Comparison of ENCODE assay signal across 18 cellular contexts in the genomic region with DNA sequence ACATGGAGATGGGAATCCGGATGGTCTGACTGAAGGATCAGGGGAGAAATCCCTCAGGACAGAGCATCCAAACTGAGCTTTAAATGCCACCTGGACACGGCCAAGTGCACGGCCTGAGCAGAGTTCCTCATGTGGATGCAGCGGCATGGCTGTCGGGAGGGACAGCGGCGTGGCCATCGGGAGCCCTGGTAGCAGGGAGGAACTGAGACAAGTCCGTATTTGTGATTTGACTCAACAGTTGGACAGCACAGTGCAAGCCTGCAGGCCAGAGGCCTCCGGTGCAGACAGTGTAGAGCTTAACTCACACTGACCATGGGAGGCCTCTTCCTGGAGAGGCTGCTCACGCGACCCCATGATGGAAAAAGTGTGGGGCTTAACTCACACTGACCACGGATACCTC.
A peak's percentile ranks its signal among the peaks of the same experiment; 100 is the strongest.
DNase-seq lines count a peak whose midpoint lies in the region; ATAC-seq and TF ChIP-seq lines count a peak whose summit lies in the region.
"Had no signal": no experiment of that assay in that cellular context is flagged by ENCODE, and none has a peak within 500 bp of the region (broad histone marks: within the 10 kb centered on the region; RNA-seq: fewer than 3 reads in every experiment).

No MANE protein-coding gene starts in this region.

- POLR2A ChIA-PET in A673 (lab: Charles Lee; ENCODE audit: low non-redundant PET): no interaction called here

- 93 to 98% (median 95%) methylated on average over 11 to 13 of the region's 13 CpGs for WGBS in adrenal gland, 4 donors
- no CpG with 5 or more reads among the region's 13 CpGs for WGBS in neuronal stem cell (ENCODE audit: extremely low coverage in 2 of 2, insufficient read length in 2 of 2, insufficient replicate concordance in 1 of 2), 2 donors
- 97% methylated on average over 13 of the region's 13 CpGs; no CpG with 5 or more reads in 1 of the 2 donors for WGBS in transverse colon (ENCODE audit: low coverage in 1 of 2), 2 donors

- CTCF ChIA-PET in A673 (lab: Charles Lee): interaction anchor here (0.5 kb wide), 1 partner anchor 303 kb away, joined by 4 read pairs; no protein-coding TSS in a partner anchor

- H3K36me3 ChIP-seq in adrenal gland (replicated peaks in 1 of 2) (no peaks in the 10 kb centered on the region), neuronal stem cell (replicated peaks in 1 of 2; ENCODE audit: control insufficient read depth in 2 of 2, insufficient read depth in 2 of 2, low read length in 2 of 2) (peaks cover 3 to 71% of the 10 kb centered on the region in 2 donors), transverse colon (no peaks in the 10 kb centered on the region), A673 (ENCODE audit: insufficient read depth, low read length, poor library complexity, severe bottlenecking) (no peaks in the 10 kb centered on the region)
- H3K36me3 ChIP-seq: Peyer's patch, SJCRH30 had no signal

- no peak overlapping the region for H2BK15ac ChIP-seq in neuronal stem cell (ENCODE audit: low read length)

- H4K91ac ChIP-seq in neuronal stem cell (ENCODE audit: low read depth, low read length, poor library complexity): no peak overlapping the region

- H3K4me2 ChIP-seq in neuronal stem cell (ENCODE audit: insufficient read depth, low read length, poor library complexity, severe bottlenecking): no peak overlapping the region

- H2BK12ac ChIP-seq in neuronal stem cell (ENCODE audit: low read length): no peak overlapping the region

- no peak overlapping the region for H2AFZ ChIP-seq in neuronal stem cell (ENCODE audit: low read length)

- H3K27ac ChIP-seq in adrenal gland (no peak overlapping the region), dorsolateral prefrontal cortex (peak overlapping the region in 48 of 59 donors; percentile 1 to 91 (median 70)), neuronal stem cell (replicated peaks; ENCODE audit: low read length) (no peak overlapping the region), transverse colon (peak overlapping the region; percentile 58 to 88 (median 76)), A673 (ENCODE audit: low read depth, low read length, poor library complexity, severe bottlenecking) (no peak overlapping the region)
- H3K27ac ChIP-seq: ascending aorta, SJCRH30, suprapubic skin had no signal

- no peaks in the 10 kb centered on the region for H3K9me3 ChIP-seq in adrenal gland (replicated peaks in 1 of 3)
- H3K9me3 ChIP-seq in neuronal stem cell (replicated peaks in 1 of 2; ENCODE audit: control insufficient read depth in 2 of 2, insufficient read depth in 1 of 2, low read depth in 1 of 2, low read length in 2 of 2): no peaks in the 10 kb centered on the region
- H3K9me3 ChIP-seq in transverse colon: no peaks in the 10 kb centered on the region
- H3K9me3 ChIP-seq in A673 (ENCODE audit: low read depth, low read length, poor library complexity, severe bottlenecking): no peaks in the 10 kb centered on the region
- H3K9me3 ChIP-seq: ascending aorta, Peyer's patch, SJCRH30, suprapubic skin had no signal

- no peak for TF ChIP-seq EP300 in transverse colon (IDR thresholded peaks at IDR 0.05; ENCODE audit: low read depth)

- H3K9ac ChIP-seq in neuronal stem cell (ENCODE audit: low read depth, low read length, poor library complexity): no peak overlapping the region

- no peak overlapping the region for H2AK5ac ChIP-seq in neuronal stem cell (ENCODE audit: low read depth, low read length)

- H2BK5ac ChIP-seq in neuronal stem cell (ENCODE audit: low read length): no peak overlapping the region

- no peak for TF ChIP-seq CTCF in adrenal gland (IDR thresholded peaks at IDR 0.05)
- TF ChIP-seq CTCF in dorsolateral prefrontal cortex (IDR thresholded peaks at IDR 0.05 in 54 of 56, conservative IDR thresholded peaks at IDR 0.05 in 2 of 56; ENCODE audit: low read depth in 1 of 56, partially characterized antibody in 56 of 56): no peak
- TF ChIP-seq CTCF in transverse colon (IDR thresholded peaks at IDR 0.05): no peak
- no peak for TF ChIP-seq CTCF in A673 (conservative IDR thresholded peaks at IDR 0.05; ENCODE audit: low read depth, low read length)

- H3K14ac ChIP-seq in neuronal stem cell (ENCODE audit: low read length): no peak overlapping the region

- H3K4ac ChIP-seq in neuronal stem cell (ENCODE audit: low read length): no peak overlapping the region

- no peak overlapping the region for H3K4me3 ChIP-seq in adrenal gland
- no peak overlapping the region for H3K4me3 ChIP-seq in dorsolateral prefrontal cortex
- no peak overlapping the region for H3K4me3 ChIP-seq in neuronal stem cell (ENCODE audit: low read length in 2 of 2)
- H3K4me3 ChIP-seq in transverse colon: no peak overlapping the region
- no peak overlapping the region for H3K4me3 ChIP-seq in A673 (ENCODE audit: low read depth, low read length, poor library complexity, severe bottlenecking)
- H3K4me3 ChIP-seq: ascending aorta, Peyer's patch, SJCRH30, suprapubic skin had no signal

- intact Hi-C loops in adrenal gland (cut with DNase I): no loop called here
- intact Hi-C loops in dorsolateral prefrontal cortex (cut with DNase I): no loop called here
- intact Hi-C loops in transverse colon (cut with DNase I; ENCODE audit: low total_unique reads): no loop called here
- intact Hi-C loops in A673 (cut with micrococcal nuclease; ENCODE audit: unreplicated experiment): no loop called here

- H3K4me1 ChIP-seq in adrenal gland (replicated peaks in 1 of 2): peaks cover 0 to 12% of the 10 kb centered on the region in 2 donors
- H3K4me1 ChIP-seq in neuronal stem cell (ENCODE audit: control insufficient read depth in 2 of 2, insufficient read depth in 1 of 2, low read depth in 1 of 2, low read length in 2 of 2): peaks cover 0 to 6% of the 10 kb centered on the region in 2 donors
- H3K4me1 ChIP-seq in transverse colon: peaks cover 0 to 26% (median 5%) of the 10 kb centered on the region in 4 donors
- peaks cover 19% of the 10 kb centered on the region for H3K4me1 ChIP-seq in A673 (ENCODE audit: insufficient read depth, low read length, poor library complexity, severe bottlenecking)
- H3K4me1 ChIP-seq: ascending aorta, Peyer's patch had no signal

- DNase-seq in adrenal gland (peak in 4 of 7 donors; percentile 12 to 47 (median 16)), dorsolateral prefrontal cortex (peak in 1 of 10 donors; percentile 45), neuronal stem cell (ENCODE audit: low spot score) (no peak), transverse colon (no peak), 8988T (no peak), A673 (ENCODE audit: low spot score) (no peak)
- DNase-seq: activated CD4-positive, alpha-beta T cell treated with anti-CD3 and anti-CD28 coated beads, Interleukin-2, amount 10 ng/mL, durations not matched to agents 7 days and 5 days; activated gamma-delta T cell treated with Interleukin-2 at 50 U/mL for 16 hours; Kasumi-1; left ventricle myocardium superior; NCI-H1048; stimulated activated CD4-positive, alpha-beta T cell treated with anti-CD3 and anti-CD28 coated beads, Interleukin-15, amount 100 ng/mL, for 24 hours; T-helper 1 cell had no signal

- ATAC-seq in HG03521 (IDR thresholded peaks at IDR 0.05; ENCODE audit: unreplicated experiment): no peak

- in situ Hi-C loops in transverse colon (cut with MboI; ENCODE audit: low pct_ligation_motif_present in 1 of 4, low pct_unique_long_range_greater_than_20kb in 1 of 4, low sequenced_read_pairs in 3 of 4): no loop called here

- no peak overlapping the region for H2BK120ac ChIP-seq in neuronal stem cell (ENCODE audit: low read depth, low read length)

- H3K23ac ChIP-seq in neuronal stem cell (ENCODE audit: low read depth, low read length, poor library complexity): no peak overlapping the region

- H3K18ac ChIP-seq in neuronal stem cell (ENCODE audit: low read length): peak overlapping the region; percentile 18

- TF ChIP-seq POLR2A in adrenal gland (IDR thresholded peaks at IDR 0.05): no peak
- TF ChIP-seq POLR2A in transverse colon (IDR thresholded peaks at IDR 0.05): no peak

- BruUV-seq in A673 (replicated peaks; lab: Mats Ljungman, UMichigan): no TSS peak

- peaks cover 6% of the 10 kb centered on the region for H3K79me1 ChIP-seq in neuronal stem cell (ENCODE audit: low read depth, low read length)

- no peak overlapping the region for H4K8ac ChIP-seq in neuronal stem cell (ENCODE audit: low read depth, low read length)

- H3K27me3 ChIP-seq in adrenal gland (no peaks in the 10 kb centered on the region), dorsolateral prefrontal cortex (no peaks in the 10 kb centered on the region), neuronal stem cell (ENCODE audit: control insufficient read depth in 3 of 3, insufficient read depth in 3 of 3, low read depth in 1 of 3, low read length in 3 of 3) (no peaks in the 10 kb centered on the region), transverse colon (no peaks in the 10 kb centered on the region), A673 (replicated peaks; ENCODE audit: insufficient read depth, low read depth, low read length, poor library complexity) (no peaks in the 10 kb centered on the region)
- H3K27me3 ChIP-seq: ascending aorta, Peyer's patch, SJCRH30, suprapubic skin had no signal

Comparison
In these comparisons a context has a peak if more than half of its experiments do, and no peak if none do; other contexts are left out.
1. DNase-seq: peak in adrenal gland (4 of 7); none in neuronal stem cell (single experiment), transverse colon (single experiment), 8988T (single experiment) and A673 (single experiment).
2. H3K27ac ChIP-seq: peak in dorsolateral prefrontal cortex (48 of 59) and transverse colon (4 of 4); none in adrenal gland (0 of 5), neuronal stem cell (single experiment) and A673 (single experiment).